In genomic region chr11:2878782-2879181, GRCh38 we compare ENCODE assay signal across 2 cellular contexts.
A peak's percentile ranks its signal among the peaks of the same experiment; 100 is the strongest.
TF ChIP-seq lines count a peak whose summit lies in the region.

No MANE protein-coding gene starts in this region.

TF ChIP-seq in HEK293, 187 proteins besides CTCF, POLR2A, EP300 and RAD21:
- TF ChIP-seq RBAK (tag by site-specific recombination; IDR thresholded peaks at IDR 0.05): 0 out of 2 replicates have a peak, but pooled peaks have one; percentile 71
- TF ChIP-seq YY1 (tag by site-specific recombination; IDR thresholded peaks at IDR 0.05): no peak

TF ChIP-seq in K562, 482 proteins besides CTCF, POLR2A, EP300 and RAD21:
- TF ChIP-seq ZNF449 (CRISPR knock-in tag; IDR thresholded peaks at IDR 0.05) (no peak), CBX5 (IDR thresholded peaks at IDR 0.05; ENCODE audit: borderline replicate concordance, low read depth) (no peak), OTX1 (CRISPR knock-in tag; IDR thresholded peaks at IDR 0.05) (no peak), HNRNPH1 (optimal IDR thresholded peaks at IDR 0.05; ENCODE audit: low read depth, low read length) (no peak), CBX3 (IDR thresholded peaks at IDR 0.05; ENCODE audit: borderline replicate concordance in 1 of 2, low read length in 2 of 2) (peak in 1 of 2 experiments; percentile 66; a peak in 1 of 3 replicates), ZNF184 (CRISPR knock-in tag; IDR thresholded peaks at IDR 0.05) (no peak), BCOR (IDR thresholded peaks at IDR 0.05) (peak; percentile 57; the same call in 1 of the 2 replicates), RBM25 (IDR thresholded peaks at IDR 0.05; ENCODE audit: low read depth, low read length, severe bottlenecking) (peak; percentile 20), HCFC1 (IDR thresholded peaks at IDR 0.05; ENCODE audit: low read depth, low read length) (no peak), KDM1A (IDR thresholded peaks at IDR 0.05) (peak in 1 of 2 experiments; percentile 18; a peak in 1 of 4 replicates), TRIM28 (IDR thresholded peaks at IDR 0.05) (0 out of 2 replicates have a peak, but pooled peaks have one; percentile 36)
- TF ChIP-seq, protein P1, sequence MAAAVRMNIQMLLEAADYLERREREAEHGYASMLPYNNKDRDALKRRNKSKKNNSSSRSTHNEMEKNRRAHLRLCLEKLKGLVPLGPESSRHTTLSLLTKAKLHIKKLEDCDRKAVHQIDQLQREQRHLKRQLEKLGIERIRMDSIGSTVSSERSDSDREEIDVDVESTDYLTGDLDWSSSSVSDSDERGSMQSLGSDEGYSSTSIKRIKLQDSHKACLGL (CRISPR knock-in tag; IDR thresholded peaks at IDR 0.05; ENCODE audit: borderline replicate concordance, poor library complexity, severe bottlenecking): no peak
TF ChIP-seq in K562: peak in this region for 5.
